Comparison of ENCODE assay signal across 6 cellular contexts in the genomic region with DNA sequence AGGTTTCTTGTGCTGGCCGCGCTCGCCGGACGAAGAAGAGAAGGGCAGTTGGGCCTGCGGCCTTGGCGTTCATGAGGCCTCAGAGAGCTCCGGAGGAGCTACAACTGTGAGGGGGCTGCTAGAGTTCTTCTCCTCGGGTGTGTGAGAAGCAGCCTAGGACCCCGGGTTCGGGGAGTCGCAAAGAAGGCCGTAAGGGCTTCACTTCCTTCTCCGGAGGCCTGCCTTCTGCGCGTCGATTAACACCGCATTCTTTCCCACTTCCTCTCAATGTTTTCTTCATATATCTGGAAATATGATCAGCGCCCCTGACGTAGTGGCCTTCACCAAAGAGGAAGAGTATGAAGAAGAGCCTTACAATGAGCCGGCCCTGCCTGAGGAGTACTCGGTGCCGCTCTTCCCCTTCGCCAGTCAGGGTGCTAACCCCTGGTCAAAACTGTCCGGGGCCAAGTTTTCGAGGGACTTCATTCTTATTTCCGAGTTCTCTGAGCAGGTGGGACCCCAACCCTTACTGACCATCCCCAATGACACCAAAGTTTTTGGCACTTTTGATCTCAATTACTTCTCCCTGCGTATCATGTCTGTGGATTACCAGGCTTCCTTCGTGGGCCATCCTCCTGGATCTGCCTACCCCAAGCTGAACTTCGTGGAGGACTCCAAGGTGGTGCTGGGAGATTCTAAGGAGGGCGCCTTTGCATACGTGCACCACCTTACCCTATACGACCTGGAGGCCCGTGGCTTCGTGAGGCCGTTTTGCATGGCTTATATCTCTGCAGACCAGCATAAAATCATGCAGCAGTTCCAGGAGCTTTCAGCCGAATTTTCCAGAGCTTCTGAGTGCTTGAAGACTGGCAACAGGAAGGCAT. TPM values are rescaled to one million over a fixed set of nuclear protein-coding genes. Genes with fewer than 3 reads are reported as not detected.
DNase-seq lines count a peak whose midpoint lies in the region; ATAC-seq and TF ChIP-seq lines count a peak whose summit lies in the region.

No MANE protein-coding gene starts in this region.

- TF ChIP-seq CTCF in OCI-LY1 (IDR thresholded peaks at IDR 0.05; ENCODE audit: low read length) (no peak), epithelial cell of proximal tubule (conservative IDR thresholded peaks at IDR 0.05; ENCODE audit: low read depth, low read length) (no peak)

- H3K9me2 ChIP-seq in OCI-LY1 (ENCODE audit: low read depth, low read length), result no peaks in the 10 kb centered on the region

- H2AFZ ChIP-seq in OCI-LY1 (ENCODE audit: low read length), result no peak overlapping the region

- peak overlapping the region; percentile 100 for H3K4me2 ChIP-seq in OCI-LY1 (ENCODE audit: low read length)

- H3K27ac ChIP-seq in OCI-LY1 (ENCODE audit: low read depth, low read length, poor library complexity, severe bottlenecking), result peak overlapping the region; percentile 82

- H3K4me3 ChIP-seq in OCI-LY1 (ENCODE audit: low read depth, low read length, poor library complexity, severe bottlenecking) (peak overlapping the region; percentile 75), epithelial cell of proximal tubule (ENCODE audit: low read depth, low read length) (peak overlapping the region; percentile 89)

- no peaks in the 10 kb centered on the region for H3K9me3 Mint-ChIP-seq in stimulated activated effector memory CD8-positive, alpha-beta T cell treated with anti-CD3 and anti-CD28 coated beads, Interleukin-12 subunit alpha, Interleukin-12 subunit beta, amount 100 ng/mL, for 72 hours

- H3K27ac Mint-ChIP-seq in stimulated activated effector memory CD8-positive, alpha-beta T cell treated with anti-CD3 and anti-CD28 coated beads, Interleukin-12 subunit alpha, Interleukin-12 subunit beta, amount 100 ng/mL, for 72 hours, result peak overlapping the region; percentile 95

- H3K27me3 ChIP-seq in OCI-LY1 (ENCODE audit: insufficient read depth, low read length), result no peaks in the 10 kb centered on the region

- no peaks in the 10 kb centered on the region for H3F3A ChIP-seq in OCI-LY1 (ENCODE audit: insufficient read depth, low read length)

- H3K36me3 ChIP-seq in ES-I3 (ENCODE audit: insufficient read depth, low read length) (peaks cover 12% of the 10 kb centered on the region), OCI-LY1 (ENCODE audit: insufficient read depth, low read length) (peaks cover 55% of the 10 kb centered on the region)

- DNase-seq in epithelial cell of proximal tubule (ENCODE audit: low read depth), result no peak
- no peak for DNase-seq in stimulated activated effector memory CD8-positive, alpha-beta T cell treated with anti-CD3 and anti-CD28 coated beads, Interleukin-12 subunit alpha, Interleukin-12 subunit beta, amount 100 ng/mL, for 72 hours (ENCODE audit: low spot score in 2 of 2)
- DNase-seq in SHP77 treated with DMSO at 0.1 percent for 48 hours (lab: John Stamatoyannopoulos, UW), result no peak

- H3K4me1 ChIP-seq in ES-I3 (ENCODE audit: insufficient read depth, low read length) (no peaks in the 10 kb centered on the region), OCI-LY1 (ENCODE audit: insufficient read depth, low read length, severe bottlenecking) (peaks cover 74% of the 10 kb centered on the region)

- H3K36me3 Mint-ChIP-seq in stimulated activated effector memory CD8-positive, alpha-beta T cell treated with anti-CD3 and anti-CD28 coated beads, Interleukin-12 subunit alpha, Interleukin-12 subunit beta, amount 100 ng/mL, for 72 hours, result peaks cover 84% of the 10 kb centered on the region

- peak; percentile 1 for ATAC-seq in stimulated activated effector memory CD8-positive, alpha-beta T cell treated with anti-CD3 and anti-CD28 coated beads, Interleukin-12 subunit alpha, Interleukin-12 subunit beta, amount 100 ng/mL, for 72 hours
- ATAC-seq in GM21786 (IDR thresholded peaks at IDR 0.05; ENCODE audit: unreplicated experiment), result no peak

- peaks cover 51% of the 10 kb centered on the region for H3K79me2 ChIP-seq in OCI-LY1 (ENCODE audit: insufficient read depth, low read length)

- H3K4me1 Mint-ChIP-seq in stimulated activated effector memory CD8-positive, alpha-beta T cell treated with anti-CD3 and anti-CD28 coated beads, Interleukin-12 subunit alpha, Interleukin-12 subunit beta, amount 100 ng/mL, for 72 hours, result peaks cover 81% of the 10 kb centered on the region

- H4K20me1 ChIP-seq in OCI-LY1 (ENCODE audit: insufficient read depth, low read length), result no peaks in the 10 kb centered on the region

- H3K4me3 Mint-ChIP-seq in stimulated activated effector memory CD8-positive, alpha-beta T cell treated with anti-CD3 and anti-CD28 coated beads, Interleukin-12 subunit alpha, Interleukin-12 subunit beta, amount 100 ng/mL, for 72 hours, result peak overlapping the region; percentile 82

- H3K9me3 ChIP-seq in ES-I3 (ENCODE audit: control insufficient read depth, insufficient read depth, low read length), result no peaks in the 10 kb centered on the region
- no peaks in the 10 kb centered on the region for H3K9me3 ChIP-seq in OCI-LY1 (ENCODE audit: low read length)

- H3K9ac ChIP-seq in ES-I3 (ENCODE audit: low read depth, low read length) (peak overlapping the region; percentile 93), OCI-LY1 (ENCODE audit: low read length) (peak overlapping the region; percentile 82)

RNA-seq across cellular contexts. Expression of gene SMCR8, which starts 0.6 kb away (rescaled TPM):
- total RNA-seq in epithelial cell of proximal tubule, result 9.5 and 11.1 TPM in 2 replicates

RNA-seq across cellular contexts. Expression of gene TOP3A, which starts 0.9 kb away (rescaled TPM):
- 31.0 and 49.2 TPM in 2 replicates for total RNA-seq in epithelial cell of proximal tubule

RNA-seq across cellular contexts. Expression of gene SHMT1, which starts 47.6 kb away (rescaled TPM):
- total RNA-seq in epithelial cell of proximal tubule, result 21.2 and 76.5 TPM in 2 replicates

RNA-seq across cellular contexts. Expression of gene MIEF2, which starts 55.3 kb away (rescaled TPM):
- total RNA-seq in epithelial cell of proximal tubule, result 43.1 and 48.0 TPM in 2 replicates

RNA-seq across cellular contexts. Expression of gene FLII, which starts 57.2 kb away (rescaled TPM):
- total RNA-seq in epithelial cell of proximal tubule, result 425 and 531 TPM in 2 replicates
